9 cellular contexts compared by ENCODE assay signal in the genomic region with DNA sequence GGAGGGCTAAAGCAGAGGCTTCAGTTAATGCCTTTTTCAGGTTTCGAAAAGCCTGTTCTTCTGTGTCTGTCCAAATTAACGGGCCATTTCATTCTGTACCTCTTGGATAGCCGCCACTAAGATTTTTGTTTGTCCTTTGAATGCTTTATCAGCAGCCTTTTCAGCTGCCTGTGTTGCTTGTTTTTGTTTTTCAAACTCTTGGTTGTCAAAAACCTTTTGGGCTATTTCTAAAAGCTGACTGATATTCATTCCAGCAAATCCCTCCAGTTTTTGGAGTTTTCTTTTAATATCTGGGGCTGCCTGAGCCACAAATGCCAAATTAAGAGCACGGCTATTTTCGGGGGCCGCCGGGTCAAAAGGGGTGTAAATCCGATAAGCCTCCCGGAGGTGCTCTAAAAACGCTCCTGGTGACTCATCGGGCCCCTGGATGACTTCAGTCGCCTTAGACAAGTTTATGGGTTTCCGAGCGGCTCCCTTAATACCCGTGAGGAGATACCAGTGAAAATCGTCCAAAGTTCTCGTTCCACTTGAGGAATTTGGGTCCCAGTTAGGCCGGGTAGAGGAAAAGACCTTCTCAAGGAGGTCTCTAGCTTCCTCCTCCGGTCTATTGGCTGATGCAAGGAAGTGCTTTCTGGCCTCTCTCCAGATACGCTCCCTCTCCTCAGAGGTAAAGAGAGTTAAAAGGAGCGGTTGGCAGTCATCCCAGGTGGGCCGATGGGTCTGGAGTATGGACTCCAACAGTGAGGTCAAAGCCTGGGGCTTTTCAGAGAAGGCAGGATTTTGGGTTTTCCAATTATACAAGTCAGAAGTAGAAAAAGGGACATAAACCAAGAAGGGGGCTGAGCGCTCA. TPM values are rescaled to one million over a fixed set of nuclear protein-coding genes. Genes with fewer than 3 reads are reported as not detected.
A peak's percentile ranks its signal among the peaks of the same experiment; 100 is the strongest.
DNase-seq lines count a peak whose midpoint lies in the region; ATAC-seq, FAIRE-seq and TF ChIP-seq lines count a peak whose summit lies in the region.
"Not testable (repeated sequence)": the region's sequence is repeated elsewhere in the genome, so short reads cannot be mapped to it uniquely, and the experiment has no call there.
"Had no signal": no experiment of that assay in that cellular context is flagged by ENCODE, and none has a peak within 500 bp of the region (broad histone marks: within the 10 kb centered on the region; RNA-seq: fewer than 3 reads in every experiment).

No MANE protein-coding gene starts in this region.

- H3K9me3 ChIP-seq in CD8-positive, alpha-beta memory T cell (ENCODE audit: low read length); PC-9 (ENCODE audit: insufficient read depth, low read depth); heart right ventricle; keratinocyte (ENCODE audit: control insufficient read depth, low read depth, low read length); neural progenitor cell (ENCODE audit: low read depth); testis: not testable (repeated sequence)

- not testable (repeated sequence) for H3K4me1 ChIP-seq in CD8-positive, alpha-beta memory T cell (ENCODE audit: insufficient read depth, low read length); testis
- H3K4me1 ChIP-seq in PC-9 (replicated peaks; ENCODE audit: insufficient read depth) (peaks cover 43% of the 10 kb centered on the region), heart right ventricle (peaks cover 0 to 28% (median 11%) of the 10 kb centered on the region in 9 donors), keratinocyte (ENCODE audit: control insufficient read depth, extremely low read depth, insufficient read depth, low read length) (peaks cover 21% of the 10 kb centered on the region), neural progenitor cell (peaks cover 13% of the 10 kb centered on the region)

- not testable (repeated sequence) for H3K4me1 Mint-ChIP-seq in CD8-positive, alpha-beta memory T cell
- peaks cover 13% of the 10 kb centered on the region for H3K4me1 Mint-ChIP-seq in neural progenitor cell

- POLR2A ChIA-PET in CD8-positive, alpha-beta memory T cell (lab: Charles Lee) = not testable (repeated sequence)
- POLR2A ChIA-PET in PC-9 (lab: Charles Lee; ENCODE audit: unreplicated experiment) = interaction anchor here (0.6 kb wide), 1 partner anchor 13 kb away, joined by 5 read pairs; no protein-coding TSS in a partner anchor

- TF ChIP-seq CTCF in PC-9 (conservative IDR thresholded peaks at IDR 0.05); coronary artery (IDR thresholded peaks at IDR 0.05); heart right ventricle (IDR thresholded peaks at IDR 0.05); keratinocyte (optimal IDR thresholded peaks at IDR 0.05 in 1 of 3, IDR thresholded peaks at IDR 0.05 in 1 of 3, conservative IDR thresholded peaks at IDR 0.05 in 1 of 3; ENCODE audit: extremely low read depth in 1 of 3, insufficient read depth in 2 of 3, low read length in 3 of 3); neural progenitor cell (IDR thresholded peaks at IDR 0.05); testis (IDR thresholded peaks at IDR 0.05): not testable (repeated sequence)

- H3K9ac ChIP-seq in keratinocyte (ENCODE audit: control insufficient read depth, extremely low read depth, insufficient read depth, low read length); neural progenitor cell: not testable (repeated sequence)

- peaks cover 2 to 11% of the 10 kb centered on the region in 2 donors for H3K27me3 Mint-ChIP-seq in CD8-positive, alpha-beta memory T cell
- not testable (repeated sequence) for H3K27me3 Mint-ChIP-seq in neural progenitor cell (ENCODE audit: insufficient read depth, low read depth)

- peak overlapping the region in 1 of 8 donors; percentile 85 for H3K27ac Mint-ChIP-seq in CD8-positive, alpha-beta memory T cell
- not testable (repeated sequence) for H3K27ac Mint-ChIP-seq in neural progenitor cell

- not testable (repeated sequence) for H3K4me3 ChIP-seq in CD8-positive, alpha-beta memory T cell (ENCODE audit: low read length); keratinocyte (ENCODE audit: control insufficient read depth in 2 of 3, extremely low read depth in 1 of 3, insufficient read depth in 2 of 3, low read depth in 1 of 3, low read length in 3 of 3)
- peak overlapping the region; percentile 42; the same call in 1 of the 2 replicates for H3K4me3 ChIP-seq in PC-9
- H3K4me3 ChIP-seq in coronary artery = peak overlapping the region; percentile 56
- peak overlapping the region in 7 of 10 donors; percentile 3 to 38 (median 34) for H3K4me3 ChIP-seq in heart right ventricle
- H3K4me3 ChIP-seq in neural progenitor cell = peak overlapping the region; percentile 38
- peak overlapping the region; percentile 21 to 24 for H3K4me3 ChIP-seq in testis

- TF ChIP-seq POLR2A in testis (IDR thresholded peaks at IDR 0.05) = not testable (repeated sequence)

- BruUV-seq in PC-9 (replicated peaks; lab: Mats Ljungman, UMichigan) = TSS peak; percentile 73

- H3K9me2 ChIP-seq in PC-9 (ENCODE audit: insufficient read depth) = not testable (repeated sequence)

- H3K4me3 Mint-ChIP-seq in CD8-positive, alpha-beta memory T cell; neural progenitor cell: not testable (repeated sequence)

- CTCF ChIA-PET in CD8-positive, alpha-beta memory T cell (lab: Charles Lee); PC-9 (lab: Charles Lee): not testable (repeated sequence)

- peak in 6 of 8 donors; percentile 37 to 75 (median 62) for ATAC-seq in heart right ventricle

- DNase-seq in CD8-positive, alpha-beta memory T cell; coronary artery (ENCODE audit: low spot score); keratinocyte (ENCODE audit: low read depth, low spot score); testis: not testable (repeated sequence)
- DNase-seq in HT-29 (ENCODE audit: low spot score) (peak; percentile 49), PC-9 (peak; percentile 47 to 64), heart right ventricle (peak; percentile 23 to 42), neural progenitor cell (ENCODE audit: low spot score) (peak; percentile 18)

- H2AFZ ChIP-seq in PC-9 (peak overlapping the region; percentile 59; the same call in 1 of the 2 replicates), neural progenitor cell (replicated peaks) (peak overlapping the region; percentile 91)
- H2AFZ ChIP-seq in keratinocyte (ENCODE audit: control insufficient read depth, low read length) = not testable (repeated sequence)

- H3K79me2 ChIP-seq in PC-9 (ENCODE audit: low read depth); keratinocyte (ENCODE audit: control insufficient read depth, insufficient read depth, low read length); neural progenitor cell (ENCODE audit: low read depth): not testable (repeated sequence)

- not testable (repeated sequence) for H3K9me1 ChIP-seq in keratinocyte (ENCODE audit: control insufficient read depth, extremely low read depth, insufficient read depth, low read length)

- dilution Hi-C loops in keratinocyte (cut with MboI; ENCODE audit: extremely low pct_ligation_motif_present, low sequenced_read_pairs) = not testable (repeated sequence)

- peak overlapping the region; percentile 84 for H3K27ac ChIP-seq in CD8-positive, alpha-beta memory T cell (ENCODE audit: low read depth, low read length)
- H3K27ac ChIP-seq in PC-9 (peak overlapping the region; percentile 74), heart right ventricle (peak overlapping the region in 6 of 10 donors; percentile 8 to 67 (median 55)), testis (peak overlapping the region; percentile 6 to 59)
- H3K27ac ChIP-seq in coronary artery; keratinocyte (ENCODE audit: control insufficient read depth, insufficient read depth, low read length); neural progenitor cell: not testable (repeated sequence)

- peaks cover 18% of the 10 kb centered on the region for H3F3A ChIP-seq in PC-9 (ENCODE audit: insufficient read depth, low read depth)
- H3F3A ChIP-seq in neural progenitor cell (ENCODE audit: low read depth) = not testable (repeated sequence)

- intact Hi-C loops in PC-9 (cut with micrococcal nuclease; ENCODE audit: unreplicated experiment) = loop anchor here (5.0 to 10.0 kb wide), 3 partner anchors 49 to 544 kb away; no protein-coding TSS in a partner anchor
- intact Hi-C loops in heart right ventricle (cut with DNase I); testis (cut with DNase I; ENCODE audit: low total_unique reads): not testable (repeated sequence)

- 22 to 31% methylated on average over 23 of the region's 23 CpGs for WGBS in heart right ventricle, 2 donors
- WGBS in testis, 2 donors = 19 to 31% methylated on average over 23 of the region's 23 CpGs

- peak overlapping the region; percentile 73 for H3K4me2 ChIP-seq in PC-9
- H3K4me2 ChIP-seq in keratinocyte (ENCODE audit: control insufficient read depth, extremely low read depth, insufficient read depth, low read depth, low read length) = peak overlapping the region; percentile 2
- peak overlapping the region; percentile 63 for H3K4me2 ChIP-seq in neural progenitor cell

- H3K9me3 Mint-ChIP-seq in CD8-positive, alpha-beta memory T cell; neural progenitor cell: not testable (repeated sequence)

- H3K27me3 ChIP-seq in CD8-positive, alpha-beta memory T cell (ENCODE audit: insufficient read depth, low read length, poor library complexity, severe bottlenecking); PC-9 (ENCODE audit: insufficient read depth, low read depth); heart right ventricle; neural progenitor cell; testis: not testable (repeated sequence)
- peaks cover 20% of the 10 kb centered on the region for H3K27me3 ChIP-seq in keratinocyte (ENCODE audit: control insufficient read depth, extremely low read depth, insufficient read depth, low read length)

- not testable (repeated sequence) for H4K20me1 ChIP-seq in PC-9 (ENCODE audit: insufficient read depth); keratinocyte (ENCODE audit: control insufficient read depth, extremely low read depth, insufficient read depth, low read length); neural progenitor cell (ENCODE audit: low read depth)

- not testable (repeated sequence) for FAIRE-seq in keratinocyte (lab: Jason Lieb, UNC)

- H3K36me3 Mint-ChIP-seq in CD8-positive, alpha-beta memory T cell; neural progenitor cell: not testable (repeated sequence)

- not testable (repeated sequence) for H3K36me3 ChIP-seq in CD8-positive, alpha-beta memory T cell (ENCODE audit: insufficient read depth, low read length); PC-9 (ENCODE audit: low read depth); heart right ventricle; keratinocyte (ENCODE audit: control insufficient read depth in 2 of 2, extremely low read depth in 1 of 2, insufficient read depth in 2 of 2, low read length in 2 of 2); neural progenitor cell; testis (ENCODE audit: low read depth, missing control alignments)

RNA-seq across cellular contexts. Expression of a gene that starts 20.3 kb away (rescaled TPM):
- under 1 TPM; 0.33 to 0.48 TPM for total RNA-seq in CD8-positive, alpha-beta memory T cell
- 2.4 TPM for polyA plus RNA-seq in CD8-positive, alpha-beta memory T cell
- total RNA-seq in HT-29 (2014; rRNA removed; shearing (Covaris generic)) = 69.3 and 72.5 TPM in 2 replicates
- 87.6 and 99.6 TPM in 2 replicates for total RNA-seq in PC-9 (2021)
- total RNA-seq in heart right ventricle = 100 to 1,000 TPM in 2 of 10 donors, 10 to 100 TPM in 8; 73.1 to 124 (median 94.4) TPM
- polyA plus RNA-seq in heart right ventricle = 10 to 100 TPM; 15.0 to 30.4 TPM
- 4.7 to 7.3 TPM (median 6.5 TPM) in 3 replicates for polyA plus RNA-seq in keratinocyte
- polyA plus RNA-seq in keratinocyte (2011; ENCODE audit: low read depth) = 1.4 TPM
- 7.5 and 7.7 TPM in 2 replicates for polyA plus RNA-seq in keratinocyte (2011; cell fraction: cytosol; rRNA removed)
- 13.9 and 16.5 TPM in 2 replicates for polyA plus RNA-seq in keratinocyte (2011; cell fraction: nucleus; rRNA removed)
- 1.6 and 5.5 TPM in 2 replicates for polyA plus RNA-seq in keratinocyte (2012; ENCODE audit: low replicate concordance)
- polyA minus RNA-seq in keratinocyte = 19.5 to 37.6 TPM (median 29.0 TPM) in 3 replicates
- 19.0 TPM for polyA minus RNA-seq in keratinocyte (2011; cell fraction: cytosol; rRNA and poly(A)+ RNA removed)
- polyA minus RNA-seq in keratinocyte (2011; cell fraction: nucleus; rRNA and poly(A)+ RNA removed) = 19.7 and 42.0 TPM in 2 replicates
- total RNA-seq in neural progenitor cell (ENCODE audit: low replicate concordance) = 3.6 and 5.5 TPM in 2 replicates
- 100 to 1,000 TPM; 163 to 190 TPM for total RNA-seq in testis
- 44.1 TPM for polyA plus RNA-seq in testis (ENCODE audit: insufficient read depth, low read depth, low replicate concordance)

RNA-seq across cellular contexts. Expression of a gene that starts 28.1 kb away (rescaled TPM):
- total RNA-seq in CD8-positive, alpha-beta memory T cell = not detected
- not detected for polyA plus RNA-seq in CD8-positive, alpha-beta memory T cell
- not detected in 2 replicates for total RNA-seq in HT-29 (2014; rRNA removed; shearing (Covaris generic))
- total RNA-seq in PC-9 (2021) (0.55 TPM in 1 of 2 replicates, not detected in the other), heart right ventricle (not detected), neural progenitor cell (ENCODE audit: low replicate concordance) (not detected in 2 replicates), testis (10 to 100 TPM in 1 of 2 donors, 1 to 10 TPM in 1; 7.4 to 21.2 TPM)
- polyA plus RNA-seq in heart right ventricle (under 1 TPM; 0.13 to 0.59 TPM), keratinocyte (not detected in 3 replicates), testis (ENCODE audit: insufficient read depth, low read depth, low replicate concordance) (36.9 TPM)
- 0.14 TPM for polyA plus RNA-seq in keratinocyte (2011; ENCODE audit: low read depth)
- polyA plus RNA-seq in keratinocyte (2011; cell fraction: cytosol; rRNA removed) = not detected in 2 replicates
- not detected in 2 replicates for polyA plus RNA-seq in keratinocyte (2011; cell fraction: nucleus; rRNA removed)
- polyA plus RNA-seq in keratinocyte (2012; ENCODE audit: low replicate concordance) = 0.27 TPM in 1 of 2 replicates, not detected in the other
- polyA minus RNA-seq in keratinocyte = not detected in 3 replicates
- polyA minus RNA-seq in keratinocyte (2011; cell fraction: cytosol; rRNA and poly(A)+ RNA removed) = not detected
- polyA minus RNA-seq in keratinocyte (2011; cell fraction: nucleus; rRNA and poly(A)+ RNA removed) = not detected in 2 replicates
- total RNA-seq: kidney epithelial cell had no signal

Comparison
In these comparisons a context has a peak if more than half of its experiments do, and no peak if none do; other contexts are left out.
1. H3K4me2 ChIP-seq: peak in every context shown above with its lines; median percentile 73 in PC-9; 63 in neural progenitor cell; 2 in keratinocyte.
2. RNA of a gene that starts 20.3 kb away (total RNA-seq): 163 to 190 TPM in testis, 73.1 to 124 TPM in heart right ventricle, 87.6 to 99.6 TPM in PC-9 and 69.3 to 72.5 TPM in HT-29; 3.6 to 5.5 TPM in neural progenitor cell and 0.33 to 0.48 TPM in CD8-positive, alpha-beta memory T cell; every median in the first group is over 10 times any median in the second.